In genomic region chr3:50604110-50604621, GRCh38 we compare ENCODE assay signal across 8 cellular contexts. TPM values are rescaled to one million over a fixed set of nuclear protein-coding genes. Genes with fewer than 3 reads are reported as not detected.
DNase-seq lines count a peak whose midpoint lies in the region; ATAC-seq and TF ChIP-seq lines count a peak whose summit lies in the region.
"Had no signal": no experiment of that assay in that cellular context is flagged by ENCODE, and none has a peak within 500 bp of the region (broad histone marks: within the 10 kb centered on the region; RNA-seq: fewer than 3 reads in every experiment).

No MANE protein-coding gene starts in this region.

- POLR2A ChIA-PET in activated CD8-positive, alpha-beta T cell treated with anti-CD3 and anti-CD28 coated beads for 36 hours (lab: Charles Lee), result interaction anchor here (0.8 to 25.8 kb wide), 5 partner anchors 4 to 266 kb away, joined by 3 to 2276 read pairs (median 1836); partner anchors contain the start of genes C3orf18, CISH, HEMK1 and MAPKAPK3
- POLR2A ChIA-PET in naive thymus-derived CD8-positive, alpha-beta T cell (lab: Charles Lee), result interaction anchor here (1.8 to 21.2 kb wide), 3 partner anchors 13 to 29 kb away, joined by 4 to 623 read pairs (median 433); partner anchors contain the start of genes C3orf18, HEMK1 and MAPKAPK3

- H3K27ac Mint-ChIP-seq in activated CD8-positive, alpha-beta T cell treated with anti-CD3 and anti-CD28 coated beads for 36 hours, result peak overlapping the region; percentile 100
- H3K27ac Mint-ChIP-seq in naive thymus-derived CD8-positive, alpha-beta T cell, result peak overlapping the region; percentile 88 to 99 (median 94)

- H3K4me3 ChIP-seq in BLaER1 treated with 17β-estradiol and CSF1 and Interleukin-3, amounts not matched to agents 10 nM and 100 nM, result peak overlapping the region in 3 of 10 experiments; percentile 4 to 92 (median 12); a peak in 3 of 20 replicates

- H3K27me3 Mint-ChIP-seq in activated CD8-positive, alpha-beta T cell treated with anti-CD3 and anti-CD28 coated beads for 36 hours, result no peaks in the 10 kb centered on the region
- H3K27me3 Mint-ChIP-seq in naive thymus-derived CD8-positive, alpha-beta T cell, result no peaks in the 10 kb centered on the region

- H3K36me3 Mint-ChIP-seq in activated CD8-positive, alpha-beta T cell treated with anti-CD3 and anti-CD28 coated beads for 36 hours (ENCODE audit: low read depth), result peaks cover 82% of the 10 kb centered on the region
- H3K36me3 Mint-ChIP-seq in naive thymus-derived CD8-positive, alpha-beta T cell, result peaks cover 5 to 58% (median 30%) of the 10 kb centered on the region in 3 donors

- no peak for ATAC-seq in activated CD8-positive, alpha-beta T cell treated with anti-CD3 and anti-CD28 coated beads for 36 hours
- ATAC-seq in naive thymus-derived CD8-positive, alpha-beta T cell, result no peak
- ATAC-seq in GM19351 (IDR thresholded peaks at IDR 0.05; ENCODE audit: unreplicated experiment) (no peak), GM18858 (IDR thresholded peaks at IDR 0.05; ENCODE audit: unreplicated experiment) (no peak)

- peak overlapping the region in 10 of 11 experiments; percentile 26 to 95 (median 90); a peak in 13 of 22 replicates for H3K9ac ChIP-seq in BLaER1 treated with 17β-estradiol and CSF1 and Interleukin-3, amounts not matched to agents 10 nM and 100 nM

- H3K4me1 ChIP-seq in BLaER1 treated with 17β-estradiol and CSF1 and Interleukin-3, amounts not matched to agents 10 nM and 100 nM, result peaks cover 86 to 100% (median 100%) of the 10 kb centered on the region in 10 experiments

- peak overlapping the region; percentile 48 to 99 (median 96); a peak in 20 of 22 replicates for H3K27ac ChIP-seq in BLaER1 treated with 17β-estradiol and CSF1 and Interleukin-3, amounts not matched to agents 10 nM and 100 nM

- peak overlapping the region; percentile 75 to 100 (median 99) for H3K4me2 ChIP-seq in BLaER1 treated with 17β-estradiol and CSF1 and Interleukin-3, amounts not matched to agents 10 nM and 100 nM

- TF ChIP-seq CTCF in activated CD8-positive, alpha-beta T cell treated with anti-CD3 and anti-CD28 coated beads for 36 hours (IDR thresholded peaks at IDR 0.05), result no peak

- peaks cover 12 to 69% (median 58%) of the 10 kb centered on the region in 11 experiments; a peak in 21 of 22 replicates for H3K36me3 ChIP-seq in BLaER1 treated with 17β-estradiol and CSF1 and Interleukin-3, amounts not matched to agents 10 nM and 100 nM

- H3K9me3 ChIP-seq in BLaER1 treated with 17β-estradiol and CSF1 and Interleukin-3, amounts not matched to agents 10 nM and 100 nM (replicated peaks in 1 of 11), result no peaks in the 10 kb centered on the region

- peaks cover 1 to 41% (median 33%) of the 10 kb centered on the region in 11 experiments; a peak in 21 of 22 replicates for H4K20me1 ChIP-seq in BLaER1 treated with 17β-estradiol and CSF1 and Interleukin-3, amounts not matched to agents 10 nM and 100 nM

- H3K4me1 Mint-ChIP-seq in activated CD8-positive, alpha-beta T cell treated with anti-CD3 and anti-CD28 coated beads for 36 hours (ENCODE audit: low read depth), result peaks cover 65% of the 10 kb centered on the region
- peaks cover 65 to 100% (median 99%) of the 10 kb centered on the region in 4 donors for H3K4me1 Mint-ChIP-seq in naive thymus-derived CD8-positive, alpha-beta T cell

- no peaks in the 10 kb centered on the region for H3K9me3 Mint-ChIP-seq in activated CD8-positive, alpha-beta T cell treated with anti-CD3 and anti-CD28 coated beads for 36 hours
- H3K9me3 Mint-ChIP-seq in naive thymus-derived CD8-positive, alpha-beta T cell, result no peaks in the 10 kb centered on the region

- CTCF ChIA-PET in activated CD8-positive, alpha-beta T cell treated with anti-CD3 and anti-CD28 coated beads for 36 hours (lab: Charles Lee), result interaction anchor here (2.6 to 25.1 kb wide), 4 partner anchors 7 to 31 kb away, joined by 9 to 769 read pairs (median 148); partner anchors contain the start of genes C3orf18, CISH and HEMK1

- intact Hi-C loops in activated CD8-positive, alpha-beta T cell treated with anti-CD3 and anti-CD28 coated beads for 36 hours (cut with micrococcal nuclease), result no loop called here

- DNase-seq in activated CD8-positive, alpha-beta T cell treated with anti-CD3 and anti-CD28 coated beads for 36 hours, result peak; percentile 27
- DNase-seq in naive thymus-derived CD8-positive, alpha-beta T cell, result no peak
- no peak for DNase-seq in NCI-H526 treated with DMSO at 0.1 percent for 48 hours (lab: John Stamatoyannopoulos, UW)
- DNase-seq: activated CD4-positive, CD25-positive, alpha-beta regulatory T cell; NCI-H1048 had no signal

- H3K27me3 ChIP-seq in BLaER1 treated with 17β-estradiol and CSF1 and Interleukin-3, amounts not matched to agents 10 nM and 100 nM, result no peaks in the 10 kb centered on the region

- peak overlapping the region; percentile 94 for H3K4me3 Mint-ChIP-seq in activated CD8-positive, alpha-beta T cell treated with anti-CD3 and anti-CD28 coated beads for 36 hours
- H3K4me3 Mint-ChIP-seq in naive thymus-derived CD8-positive, alpha-beta T cell, result peak overlapping the region; percentile 11 to 96 (median 90)

RNA-seq across cellular contexts. Expression of gene CISH, which starts 7.4 kb away (rescaled TPM):
- total RNA-seq in activated CD8-positive, alpha-beta T cell treated with anti-CD3 and anti-CD28 coated beads for 36 hours, result 100 to 1,000 TPM; 307 to 308 TPM
- 1 to 10 TPM; 8.1 to 8.8 TPM for total RNA-seq in naive thymus-derived CD8-positive, alpha-beta T cell
- polyA plus RNA-seq in naive thymus-derived CD8-positive, alpha-beta T cell, result 100 to 1,000 TPM in 2 of 3 donors, 10 to 100 TPM in 1; 16.3 to 135 (median 100) TPM

RNA-seq across cellular contexts. Expression of gene MAPKAPK3, which starts 12.8 kb away (rescaled TPM):
- 100 to 1,000 TPM; 204 to 205 TPM for total RNA-seq in activated CD8-positive, alpha-beta T cell treated with anti-CD3 and anti-CD28 coated beads for 36 hours
- total RNA-seq in naive thymus-derived CD8-positive, alpha-beta T cell, result 10 to 100 TPM; 27.5 TPM
- 10 to 100 TPM; 42.4 to 48.2 (median 48.1) TPM for polyA plus RNA-seq in naive thymus-derived CD8-positive, alpha-beta T cell

RNA-seq across cellular contexts. Expression of gene HEMK1, which starts 34.8 kb away (rescaled TPM):
- 100 to 1,000 TPM in 1 of 2 experiments, 10 to 100 TPM in 1; 97.1 to 101 TPM for total RNA-seq in activated CD8-positive, alpha-beta T cell treated with anti-CD3 and anti-CD28 coated beads for 36 hours
- total RNA-seq in naive thymus-derived CD8-positive, alpha-beta T cell, result 10 to 100 TPM; 65.1 to 67.1 TPM
- 10 to 100 TPM; 20.2 to 43.1 (median 30.3) TPM for polyA plus RNA-seq in naive thymus-derived CD8-positive, alpha-beta T cell

RNA-seq across cellular contexts. Expression of gene C3orf18, which starts 36.6 kb away (rescaled TPM):
- total RNA-seq in activated CD8-positive, alpha-beta T cell treated with anti-CD3 and anti-CD28 coated beads for 36 hours, result 10 to 100 TPM; 37.9 to 41.3 TPM
- total RNA-seq in naive thymus-derived CD8-positive, alpha-beta T cell, result 10 to 100 TPM; 17.7 to 18.4 TPM
- polyA plus RNA-seq in naive thymus-derived CD8-positive, alpha-beta T cell, result 10 to 100 TPM; 14.1 to 17.3 (median 14.2) TPM

Comparison
In these comparisons a context has a peak if more than half of its experiments do, and no peak if none do; other contexts are left out.
1. RNA of gene CISH, which starts 7.4 kb away (total RNA-seq): 307 to 308 TPM in activated CD8-positive, alpha-beta T cell treated with anti-CD3 and anti-CD28 coated beads for 36 hours; 8.1 to 8.8 TPM in naive thymus-derived CD8-positive, alpha-beta T cell; every median in the first group is over 10 times any median in the second.
2. RNA of gene MAPKAPK3, which starts 12.8 kb away (total RNA-seq): 204 to 205 TPM in activated CD8-positive, alpha-beta T cell treated with anti-CD3 and anti-CD28 coated beads for 36 hours; 27.5 TPM in naive thymus-derived CD8-positive, alpha-beta T cell; every median in the first group is over 4 times any median in the second.